Comparison of ENCODE assay signal across 11 cellular contexts in the genomic region with DNA sequence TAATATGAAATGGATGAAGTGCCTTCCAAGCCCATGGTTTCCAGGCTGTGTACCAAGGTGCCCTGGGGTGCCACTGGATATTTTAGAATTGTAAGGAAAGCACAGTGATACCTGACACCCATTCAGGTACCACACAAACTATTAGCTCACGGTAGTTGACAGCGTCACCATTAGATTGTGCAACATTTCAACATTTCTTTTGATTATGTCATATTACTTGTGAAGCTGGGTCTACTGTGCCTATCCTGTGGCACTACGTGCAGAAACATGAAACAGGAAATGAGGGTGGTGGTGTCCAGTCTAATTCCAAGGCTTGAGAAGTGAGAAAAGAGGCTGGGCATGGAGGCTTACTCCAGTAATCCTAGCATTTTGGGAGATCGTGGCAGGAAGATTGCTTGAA.
DNase-seq lines count a peak whose midpoint lies in the region; ATAC-seq, FAIRE-seq and TF ChIP-seq lines count a peak whose summit lies in the region.
"Had no signal": no experiment of that assay in that cellular context is flagged by ENCODE, and none has a peak within 500 bp of the region (broad histone marks: within the 10 kb centered on the region; RNA-seq: fewer than 3 reads in every experiment).

No MANE protein-coding gene starts in this region.

- no peak overlapping the region for H3K4me3 ChIP-seq in A549
- no peak overlapping the region for H3K4me3 ChIP-seq in IMR-90 (ENCODE audit: insufficient read depth, low read depth, low read length)

- H2AK9ac ChIP-seq in IMR-90 (replicated peaks; ENCODE audit: low read depth, low read length, poor library complexity), result no peak overlapping the region

- H3K27me3 ChIP-seq in IMR-90 (ENCODE audit: control insufficient read depth, insufficient read depth, low read length), result no peaks in the 10 kb centered on the region
- H3K27me3 ChIP-seq in foreskin keratinocyte, result no peaks in the 10 kb centered on the region

- H3K56ac ChIP-seq in IMR-90 (ENCODE audit: extremely low read depth, insufficient read depth, low read length), result peak overlapping the region; percentile 4; the same call in 1 of the 2 replicates

- peak overlapping the region; percentile 62; the same call in 1 of the 2 replicates for H3K4ac ChIP-seq in IMR-90 (ENCODE audit: low read depth, low read length)

- H2BK120ac ChIP-seq in IMR-90 (ENCODE audit: low read depth, low read length), result peak overlapping the region; percentile 42

- TF ChIP-seq CTCF in A549 (IDR thresholded peaks at IDR 0.05), result no peak
- no peak for TF ChIP-seq CTCF in IMR-90 (conservative IDR thresholded peaks at IDR 0.05; ENCODE audit: low read depth, low read length)
- TF ChIP-seq CTCF in foreskin keratinocyte (conservative IDR thresholded peaks at IDR 0.05), result no peak

- no peaks in the 10 kb centered on the region for H3K79me1 ChIP-seq in IMR-90 (ENCODE audit: low read depth in 1 of 2, low read length in 2 of 2)

- peak overlapping the region; percentile 81 for H3K18ac ChIP-seq in IMR-90 (ENCODE audit: low read depth, low read length)

- intact Hi-C loops in IMR-90 (cut with micrococcal nuclease), result no loop called here
- intact Hi-C loops in left colon (cut with DNase I, micrococcal nuclease), result no loop called here

- WGBS in A549 (ENCODE audit: missing lambda C conversion rate), result 76% methylated on average over 4 of the region's 4 CpGs
- WGBS in IMR-90 (ENCODE audit: extremely low coverage in 2 of 2, insufficient read length in 1 of 2), 2 experiments, result no CpG with 5 or more reads among the region's 4 CpGs

- H2AK5ac ChIP-seq in IMR-90 (ENCODE audit: low read depth, low read length), result peak overlapping the region; percentile 23

- H2BK5ac ChIP-seq in IMR-90 (ENCODE audit: low read depth, low read length, poor library complexity, severe bottlenecking), result peak overlapping the region; percentile 97

- peak overlapping the region; percentile 58; the same call in 1 of the 3 replicates for H2BK15ac ChIP-seq in IMR-90 (ENCODE audit: low read depth, low read length)

- no peak for TF ChIP-seq EP300 in A549 (IDR thresholded peaks at IDR 0.05)

- peak overlapping the region; percentile 1 for H4K91ac ChIP-seq in IMR-90 (ENCODE audit: insufficient read depth, low read depth, low read length)

- no peaks in the 10 kb centered on the region for H3K36me3 ChIP-seq in IMR-90 (ENCODE audit: control insufficient read depth, insufficient read depth, low read length)

- dilution Hi-C loops in IMR-90 (cut with HindIII; ENCODE audit: low sequenced_read_pairs, unreplicated experiment), result no loop called here

- no TSS peak for BruUV-seq in IMR-90 (replicated peaks; lab: Mats Ljungman, UMichigan)

- H3K27ac ChIP-seq in A549 (no peak overlapping the region), IMR-90 (ENCODE audit: insufficient read depth, low read length) (peak overlapping the region; percentile 76; the same call in 1 of the 2 replicates), foreskin keratinocyte (peak overlapping the region; percentile 89)

- peak overlapping the region; percentile 38; the same call in 1 of the 2 replicates for H2BK20ac ChIP-seq in IMR-90 (ENCODE audit: low read depth, low read length)

- H3K9me1 ChIP-seq in IMR-90 (ENCODE audit: insufficient read depth, low read length), result peaks cover 4% of the 10 kb centered on the region

- in situ Hi-C loops in IMR-90 (cut with MboI; ENCODE audit: low sequenced_read_pairs), result no loop called here

- H3K4me1 ChIP-seq in A549 (peaks cover 17% of the 10 kb centered on the region), IMR-90 (ENCODE audit: control insufficient read depth, insufficient read depth, low read length) (peaks cover 17% of the 10 kb centered on the region), foreskin keratinocyte (peaks cover 21% of the 10 kb centered on the region)

- H3K9me3 ChIP-seq in A549 (no peaks in the 10 kb centered on the region), IMR-90 (ENCODE audit: control insufficient read depth, insufficient read depth, low read length) (no peaks in the 10 kb centered on the region)

- H3K9ac ChIP-seq in IMR-90 (ENCODE audit: low read depth, low read length), result no peak overlapping the region

- no peak for TF ChIP-seq RAD21 in A549 (conservative IDR thresholded peaks at IDR 0.05 in 1 of 2, IDR thresholded peaks at IDR 0.05 in 1 of 2)
- TF ChIP-seq RAD21 in IMR-90 (IDR thresholded peaks at IDR 0.05; ENCODE audit: low read length), result no peak

- ATAC-seq in A549 (no peak), IMR-90 (ENCODE audit: low read depth) (no peak), foreskin keratinocyte (peak; percentile 87), SK-N-SH treated with all-trans-retinoic acid at 6 μM for 48 hours (no peak; the same call in 2 of the 3 replicates), HG02970 (IDR thresholded peaks at IDR 0.05; ENCODE audit: low FRiP score, unreplicated experiment) (no peak), left colon (no peak)

- peak overlapping the region; percentile 6 to 45; a peak in 1 of 4 replicates for H4K8ac ChIP-seq in IMR-90 (ENCODE audit: low read depth in 2 of 2, low read length in 2 of 2)

- H2AFZ ChIP-seq in IMR-90 (replicated peaks; ENCODE audit: low read length, poor library complexity), result no peak overlapping the region

- POLR2A ChIA-PET in A549 (lab: Yijun Ruan, JAX), result interaction anchor here (1.1 kb wide), 1 partner anchor 44 kb away, joined by 3 read pairs; no protein-coding TSS in a partner anchor
- POLR2A ChIA-PET in IMR-90 (lab: Charles Lee; ENCODE audit: unreplicated experiment), result no interaction called here

- peak overlapping the region; percentile 75 for H4K5ac ChIP-seq in IMR-90 (ENCODE audit: low read depth, low read length)

- H3K14ac ChIP-seq in IMR-90 (replicated peaks; ENCODE audit: low read depth, low read length), result peak overlapping the region; percentile 2; the same call in 1 of the 2 replicates

- DNase-seq in A549 (ENCODE audit: low read depth in 1 of 2, low spot score in 1 of 2), result no peak
- DNase-seq in IMR-90, result peak; percentile 11
- peak; percentile 35 to 88 for DNase-seq in NOMO-1 (lab: John Stamatoyannopoulos, UW; ENCODE audit: unreplicated experiment in 2 of 2)
- DNase-seq in foreskin keratinocyte, result peak; percentile 84 to 92
- no peak for DNase-seq in activated CD8-positive, alpha-beta memory T cell treated with anti-CD3 and anti-CD28 coated beads for 24 hours
- no peak for DNase-seq in left colon
- DNase-seq: activated CD4-positive, alpha-beta T cell treated with anti-CD3 and anti-CD28 coated beads, Interleukin-2, amount 10 ng/mL, durations not matched to agents 24 days and 14 days; H9; MM.1S had no signal

- no peak for FAIRE-seq in A549 (lab: Jason Lieb, UNC)

- CTCF ChIA-PET in A549 (lab: Yijun Ruan, JAX), result interaction anchor here (1.6 kb wide), 1 partner anchor 62 kb away, joined by 4 read pairs; no protein-coding TSS in a partner anchor
- CTCF ChIA-PET in IMR-90 (lab: Yijun Ruan, JAX), result interaction anchor here (0.6 kb wide), 2 partner anchors 23 to 45 kb away, joined by 3 read pairs; no protein-coding TSS in a partner anchor

- no peaks in the 10 kb centered on the region for H4K20me1 ChIP-seq in IMR-90 (ENCODE audit: insufficient read depth, low read length)

- no peak overlapping the region for H3K4me2 ChIP-seq in A549
- H3K4me2 ChIP-seq in IMR-90 (ENCODE audit: low read depth, low read length), result peak overlapping the region; percentile 1; the same call in 1 of the 2 replicates

- TF ChIP-seq POLR2A in A549 (IDR thresholded peaks at IDR 0.05; ENCODE audit: low read length) (no peak), IMR-90 (IDR thresholded peaks at IDR 0.05; ENCODE audit: low read depth, low read length) (no peak)

- no peak overlapping the region for H3K23ac ChIP-seq in IMR-90 (ENCODE audit: low read depth, low read length)

TF ChIP-seq in A549, 52 proteins besides CTCF, POLR2A, EP300 and RAD21:
- TF ChIP-seq CHD2 (IDR thresholded peaks at IDR 0.05; ENCODE audit: low read length, partially characterized antibody), result no peak
- no peak for TF ChIP-seq RNF2 (IDR thresholded peaks at IDR 0.05; ENCODE audit: borderline replicate concordance, low read depth)
- no peak for TF ChIP-seq FOSL2 (IDR thresholded peaks at IDR 0.05)
- TF ChIP-seq FOSL2 (CRISPR knock-in tag; IDR thresholded peaks at IDR 0.05), result no peak
- TF ChIP-seq CEBPB (IDR thresholded peaks at IDR 0.05), result peak; percentile 16 to 47; a peak in 1 of 4 replicates
- no peak for TF ChIP-seq NFE2L2 (conservative IDR thresholded peaks at IDR 0.05; ENCODE audit: low read length)

TF ChIP-seq in IMR-90, 13 proteins besides CTCF, POLR2A, EP300 and RAD21:
- TF ChIP-seq, protein P1, sequence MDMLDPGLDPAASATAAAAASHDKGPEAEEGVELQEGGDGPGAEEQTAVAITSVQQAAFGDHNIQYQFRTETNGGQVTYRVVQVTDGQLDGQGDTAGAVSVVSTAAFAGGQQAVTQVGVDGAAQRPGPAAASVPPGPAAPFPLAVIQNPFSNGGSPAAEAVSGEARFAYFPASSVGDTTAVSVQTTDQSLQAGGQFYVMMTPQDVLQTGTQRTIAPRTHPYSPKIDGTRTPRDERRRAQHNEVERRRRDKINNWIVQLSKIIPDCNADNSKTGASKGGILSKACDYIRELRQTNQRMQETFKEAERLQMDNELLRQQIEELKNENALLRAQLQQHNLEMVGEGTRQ (IDR thresholded peaks at IDR 0.05; ENCODE audit: low read depth, low read length), result no peak
- peak; percentile 86 for TF ChIP-seq CEBPB (IDR thresholded peaks at IDR 0.05; ENCODE audit: low read depth, low read length)

TF ChIP-seq in SK-N-SH treated with all-trans-retinoic acid at 6 μM for 48 hours, 23 proteins besides CTCF, POLR2A, EP300 and RAD21:
- no peak for TF ChIP-seq ZFP30 (CRISPR knock-in tag; IDR thresholded peaks at IDR 0.05)

Comparison
In these comparisons a context has a peak if more than half of its experiments do, and no peak if none do; other contexts are left out.
1. DNase-seq: peak in IMR-90 (single experiment), NOMO-1 (2 of 2) and foreskin keratinocyte (2 of 2); none in A549 (0 of 2), activated CD8-positive, alpha-beta memory T cell treated with anti-CD3 and anti-CD28 coated beads for 24 hours (single experiment) and left colon (0 of 2).
2. H3K27ac ChIP-seq: peak in IMR-90 (single experiment) and foreskin keratinocyte (single experiment); none in A549 (0 of 2).